8 cellular contexts compared by ENCODE assay signal in the genomic region with DNA sequence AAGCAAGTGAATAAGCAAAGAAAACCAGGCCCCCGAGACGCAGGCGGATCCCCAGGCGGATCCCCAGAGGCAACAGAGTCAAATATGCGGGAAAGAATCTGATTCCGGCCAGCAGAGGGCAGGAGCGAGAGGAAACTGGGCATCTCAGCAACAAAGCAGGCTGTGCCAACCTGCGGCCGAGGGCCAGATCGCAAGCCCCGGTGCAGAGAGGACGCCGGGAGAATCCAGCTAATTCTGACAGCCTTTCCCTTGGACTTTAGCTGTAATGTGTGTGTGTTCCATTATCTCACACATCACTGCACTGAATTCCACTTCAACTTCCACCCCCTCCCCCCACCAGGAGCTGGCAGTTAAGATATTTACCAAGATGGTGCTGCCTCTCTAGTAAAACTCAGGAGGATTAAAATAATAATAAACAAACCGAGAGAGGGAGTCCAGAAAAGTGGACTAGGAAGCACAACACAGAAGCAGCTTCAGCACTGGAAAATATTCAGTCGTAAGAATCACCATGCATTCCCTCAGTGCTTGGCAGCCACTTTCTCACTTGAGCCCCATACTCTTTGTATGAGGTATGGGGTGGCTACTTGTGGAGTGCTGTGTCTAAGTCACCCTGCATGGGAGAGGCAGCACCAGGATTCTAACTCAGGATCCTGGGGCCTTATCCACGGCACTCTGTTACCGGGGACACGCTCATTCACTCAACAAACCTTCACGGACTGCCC.
DNase-seq lines count a peak whose midpoint lies in the region; ATAC-seq and TF ChIP-seq lines count a peak whose summit lies in the region.

No MANE protein-coding gene starts in this region.

- H3K9me3 ChIP-seq in A673 (ENCODE audit: low read depth, low read length, poor library complexity, severe bottlenecking), result no peaks in the 10 kb centered on the region
- H3K9me3 ChIP-seq in right cardiac atrium (ENCODE audit: control insufficient read depth, low read length), result no peaks in the 10 kb centered on the region

- no TSS peak for BruUV-seq in A673 (replicated peaks; lab: Mats Ljungman, UMichigan)

- H3K27me3 ChIP-seq in A673 (replicated peaks; ENCODE audit: insufficient read depth, low read depth, low read length, poor library complexity), result no peaks in the 10 kb centered on the region
- H3K27me3 ChIP-seq in right cardiac atrium (ENCODE audit: control insufficient read depth, insufficient read depth), result no peaks in the 10 kb centered on the region

- POLR2A ChIA-PET in A673 (lab: Charles Lee; ENCODE audit: low non-redundant PET), result no interaction called here

- 24% methylated on average over 19 of the region's 19 CpGs for WGBS in right cardiac atrium

- H3K27ac ChIP-seq in A673 (ENCODE audit: low read depth, low read length, poor library complexity, severe bottlenecking) (no peak overlapping the region), right cardiac atrium (ENCODE audit: low read length) (no peak overlapping the region)

- CTCF ChIA-PET in A673 (lab: Charles Lee), result interaction anchor here (1.6 kb wide), 1 partner anchor 117 kb away, joined by 11 read pairs; no protein-coding TSS in a partner anchor

- H3K4me3 ChIP-seq in A673 (ENCODE audit: low read depth, low read length, poor library complexity, severe bottlenecking), result peak overlapping the region; percentile 14
- H3K4me3 ChIP-seq in right cardiac atrium (ENCODE audit: low read length), result no peak overlapping the region

- intact Hi-C loops in A673 (cut with micrococcal nuclease; ENCODE audit: unreplicated experiment), result loop anchor here (1.0 to 10.0 kb wide), 4 partner anchors 116 to 378 kb away; no protein-coding TSS in a partner anchor
- intact Hi-C loops in right cardiac atrium (cut with DNase I), result loop anchor here in 2 of 4 donors (5.0 to 10.0 kb wide), 2 partner anchors 115 to 118 kb away; no protein-coding TSS in a partner anchor
- intact Hi-C loops in sciatic nerve (cut with DNase I), result no loop called here

- H3K4me1 ChIP-seq in A673 (ENCODE audit: insufficient read depth, low read length, poor library complexity, severe bottlenecking), result peaks cover 4% of the 10 kb centered on the region
- H3K4me1 ChIP-seq in right cardiac atrium (ENCODE audit: control insufficient read depth, insufficient read depth, low read length), result peaks cover 14% of the 10 kb centered on the region

- DNase-seq in A673 (ENCODE audit: low spot score) (peak; percentile 87), GM19240 (ENCODE audit: insufficient read length, low spot score) (peak; percentile 29), NCI-H146 (lab: John Stamatoyannopoulos, UW) (peak; percentile 89), T-helper 2 cell (peak; percentile 50 to 75 (median 67)), anterior cingulate cortex (lab: John Stamatoyannopoulos, UW) (peak in 57 of 58 donors; percentile 3 to 92 (median 78)), right cardiac atrium (peak; percentile 89 to 95 (median 94)), sciatic nerve (ENCODE audit: low spot score) (peak; percentile 93)

- no peaks in the 10 kb centered on the region for H3K36me3 ChIP-seq in A673 (ENCODE audit: insufficient read depth, low read length, poor library complexity, severe bottlenecking)

- TF ChIP-seq CTCF in A673 (conservative IDR thresholded peaks at IDR 0.05; ENCODE audit: low read depth, low read length), result peak; percentile 90

- ATAC-seq in right cardiac atrium (peak; percentile 86 to 90), sciatic nerve (peak; percentile 88), GM18870 (IDR thresholded peaks at IDR 0.05; ENCODE audit: unreplicated experiment) (no peak)

Comparison
In these comparisons a context has a peak if more than half of its experiments do, and no peak if none do; other contexts are left out.
1. DNase-seq: peak in every context shown above with its lines; median percentile 94 in right cardiac atrium; 93 in sciatic nerve; 89 in NCI-H146; 87 in A673; 78 in anterior cingulate cortex; 67 in T-helper 2 cell; 29 in GM19240.